ENCODE assay signal across 16 cellular contexts in genomic region chr6:2186516-2186915, GRCh38. TPM values are rescaled to one million over a fixed set of nuclear protein-coding genes. Genes with fewer than 3 reads are reported as not detected.
DNase-seq lines count a peak whose midpoint lies in the region; ATAC-seq and TF ChIP-seq lines count a peak whose summit lies in the region.
"Had no signal": no experiment of that assay in that cellular context is flagged by ENCODE, and none has a peak within 500 bp of the region (broad histone marks: within the 10 kb centered on the region; RNA-seq: fewer than 3 reads in every experiment).

No MANE protein-coding gene starts in this region.

- H3K4me1 Mint-ChIP-seq in T-cell = peaks cover 10 to 28% (median 20%) of the 10 kb centered on the region in 3 donors

- CTCF ChIA-PET in T-cell (lab: Charles Lee) (no interaction called here), OCI-LY7 (lab: Charles Lee; ENCODE audit: unreplicated experiment) (no interaction called here)

- no peaks in the 10 kb centered on the region for H3K4me1 ChIP-seq in OCI-LY7 (ENCODE audit: insufficient read depth, low read length, poor library complexity, severe bottlenecking)
- H3K4me1 ChIP-seq: heart right ventricle, testis had no signal

- DNase-seq in GM13977 (ENCODE audit: low spot score) = peak; percentile 56
- no peak for DNase-seq in NCI-H1417 treated with DMSO at 0.1 percent for 48 hours (lab: John Stamatoyannopoulos, UW)
- no peak for DNase-seq in T-cell
- DNase-seq in NCI-H526 (lab: John Stamatoyannopoulos, UW) = no peak
- DNase-seq in OCI-LY7 (ENCODE audit: low spot score) = no peak
- DNase-seq: activated B cell treated with CpG ODN at 0.5 μM for 24 hours; effector memory CD4-positive, alpha-beta T cell; heart right ventricle; Karpas-422; testis had no signal

- intact Hi-C loops in OCI-LY7 (cut with micrococcal nuclease; ENCODE audit: unreplicated experiment) = no loop called here

- H3K9me3 Mint-ChIP-seq in T-cell = no peaks in the 10 kb centered on the region
- H3K9me3 Mint-ChIP-seq: activated B cell treated with CpG ODN at 0.5 μM for 24 hours, memory B cell had no signal

- H3K27ac ChIP-seq in OCI-LY7 (ENCODE audit: low read depth, low read length, poor library complexity, severe bottlenecking) = no peak overlapping the region
- H3K27ac ChIP-seq: heart right ventricle, testis had no signal

- H3K27ac Mint-ChIP-seq in T-cell = no peak overlapping the region
- H3K27ac Mint-ChIP-seq: activated B cell treated with CpG ODN at 0.5 μM for 24 hours; CD4-positive, CD25-positive, alpha-beta regulatory T cell; memory B cell had no signal

- H3K27me3 Mint-ChIP-seq in T-cell = no peaks in the 10 kb centered on the region
- H3K27me3 Mint-ChIP-seq: activated B cell treated with CpG ODN at 0.5 μM for 24 hours; CD4-positive, CD25-positive, alpha-beta regulatory T cell; memory B cell had no signal

- H3K9me2 ChIP-seq in OCI-LY7 (ENCODE audit: insufficient read depth, low read length) = no peaks in the 10 kb centered on the region

- no peak overlapping the region for H3K4me2 ChIP-seq in OCI-LY7 (ENCODE audit: low read length)

- TF ChIP-seq CTCF in GM13977 (IDR thresholded peaks at IDR 0.05; ENCODE audit: extremely low read depth, insufficient read depth, missing control alignments) (no peak), OCI-LY7 (conservative IDR thresholded peaks at IDR 0.05; ENCODE audit: low read length) (no peak)

- no peak overlapping the region for H3K4me3 ChIP-seq in OCI-LY7 (ENCODE audit: low read depth, low read length, poor library complexity, severe bottlenecking)
- H3K4me3 ChIP-seq: heart right ventricle, testis had no signal

- BruUV-seq in OCI-LY7 (replicated peaks; lab: Mats Ljungman, UMichigan) = no TSS peak

- ATAC-seq in GM19043 (IDR thresholded peaks at IDR 0.05; ENCODE audit: low read depth, unreplicated experiment) (peak; percentile 63), HG02759 (IDR thresholded peaks at IDR 0.05; ENCODE audit: unreplicated experiment) (peak; percentile 77), HG03558 (IDR thresholded peaks at IDR 0.05; ENCODE audit: extremely low read depth, unreplicated experiment) (peak; percentile 61), T-cell (replicated peaks in 1 of 4) (no peak)
- ATAC-seq: heart right ventricle, Right ventricle myocardium inferior had no signal

- H3K9me3 ChIP-seq in OCI-LY7 (ENCODE audit: low read length) = no peaks in the 10 kb centered on the region
- H3K9me3 ChIP-seq: heart right ventricle, testis had no signal

- no peaks in the 10 kb centered on the region for H3K36me3 ChIP-seq in OCI-LY7 (ENCODE audit: insufficient read depth, low read length)
- H3K36me3 ChIP-seq: heart right ventricle had no signal

- no peak overlapping the region for H3K4me3 Mint-ChIP-seq in T-cell
- H3K4me3 Mint-ChIP-seq: activated B cell treated with CpG ODN at 0.5 μM for 24 hours; CD4-positive, CD25-positive, alpha-beta regulatory T cell; memory B cell had no signal

- H3K36me3 Mint-ChIP-seq in T-cell = peaks cover 3% of the 10 kb centered on the region
- H3K36me3 Mint-ChIP-seq: memory B cell had no signal

- no peak overlapping the region for H2AFZ ChIP-seq in OCI-LY7 (ENCODE audit: low read length)

- H4K20me1 ChIP-seq in OCI-LY7 (ENCODE audit: insufficient read depth, low read length) = no peaks in the 10 kb centered on the region

- POLR2A ChIA-PET in T-cell (lab: Charles Lee) = no interaction called here
- POLR2A ChIA-PET in OCI-LY7 (lab: Charles Lee) = no interaction called here

- H3K79me2 ChIP-seq in OCI-LY7 (ENCODE audit: insufficient read depth, low read depth, low read length) = no peaks in the 10 kb centered on the region

- in situ Hi-C loops in GM13977 (cut with MboI; ENCODE audit: low pct_unique_long_range_greater_than_20kb, low sequenced_read_pairs, unreplicated experiment) = no loop called here

RNA-seq across cellular contexts. Expression of gene GMDS, which starts 58.9 kb away (rescaled TPM):
- total RNA-seq in T-cell (10 to 100 TPM; 12.9 to 21.5 (median 14.6) TPM), OCI-LY7 (2022) (26.8 and 34.9 TPM in 2 replicates)
- total RNA-seq in OCI-LY7 (2014; rRNA removed; shearing (Covaris generic)) = 9.9 and 17.2 TPM in 2 replicates

Comparison
In these comparisons a context has a peak if more than half of its experiments do, and no peak if none do; other contexts are left out.
1. ATAC-seq: peak in GM19043 (single experiment), HG02759 (single experiment) and HG03558 (single experiment); none in T-cell (0 of 4).